22 cellular contexts compared by ENCODE assay signal in the genomic region with DNA sequence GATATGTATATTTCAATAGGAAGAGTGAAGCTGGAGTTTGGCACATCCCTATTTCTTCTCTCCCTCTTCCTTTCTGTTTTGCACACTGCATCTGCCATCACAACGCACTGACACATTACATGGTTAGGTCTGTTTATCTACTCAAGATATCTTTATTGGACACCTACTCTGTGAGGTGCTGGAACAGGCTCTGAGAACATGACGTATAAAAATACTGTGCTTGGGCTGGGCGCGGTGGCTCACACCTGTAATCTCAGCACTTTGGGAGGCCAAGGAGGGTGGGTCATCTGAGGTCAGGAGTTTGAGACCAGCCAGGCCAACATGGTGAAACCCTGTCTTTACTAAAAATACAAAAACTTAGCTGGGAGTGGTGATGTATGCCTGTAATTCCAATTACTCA.
"Had no signal": no experiment of that assay in that cellular context is flagged by ENCODE, and none has a peak within 500 bp of the region (broad histone marks: within the 10 kb centered on the region; RNA-seq: fewer than 3 reads in every experiment).

No MANE protein-coding gene starts in this region.

- H2AFZ ChIP-seq: hepatocyte had no signal

- H3K36me3 ChIP-seq: neutrophil, right lobe of liver, spleen, tibial artery, upper lobe of right lung, vagina had no signal

- H3K27ac ChIP-seq: hepatocyte, neutrophil, psoas muscle, right lobe of liver, spleen, tibial artery, upper lobe of right lung, vagina had no signal

- H3K4me2 ChIP-seq: hepatocyte had no signal

- FAIRE-seq: endometrium had no signal

- H3K4me1 ChIP-seq: psoas muscle, spleen, upper lobe of right lung had no signal

- ATAC-seq: left colon; left ventricle myocardium superior; mucosa of descending colon; naive thymus-derived CD8-positive, alpha-beta T cell; psoas muscle; right lobe of liver; stimulated activated memory B cell treated with anti-CD40 and anti-IgM and Interleukin-4, amounts not matched to agents 10 μg/mL and 1 μg/mL and 100 μg/mL, for 72 hours; upper lobe of right lung had no signal

- H3K4me3 ChIP-seq: hepatocyte, lung, mucosa of descending colon, psoas muscle, right lobe of liver, spleen, tibial artery, upper lobe of right lung, vagina had no signal

- H3K9me3 ChIP-seq: mucosa of descending colon, neutrophil, psoas muscle, right lobe of liver, spleen, tibial artery, upper lobe of right lung, vagina had no signal

- H3K27me3 ChIP-seq: hepatocyte, neutrophil, right lobe of liver, spleen, tibial artery, upper lobe of right lung, vagina had no signal

- DNase-seq: effector memory CD4-positive, alpha-beta T cell; foreskin melanocyte; head of caudate nucleus; left colon; left ventricle myocardium superior; mucosa of descending colon; naive thymus-derived CD8-positive, alpha-beta T cell; psoas muscle; retina; right lobe of liver; spleen; stimulated activated CD4-positive, alpha-beta T cell treated with anti-CD3 and anti-CD28 coated beads, Interleukin-15, amount 100 ng/mL, for 24 hours; stimulated activated CD4-positive, alpha-beta T cell treated with anti-CD3 and anti-CD28 coated beads, Interleukin-1b, Interleukin-23, amount 100 ng/mL, for 48 hours; stimulated activated CD4-positive, alpha-beta T cell treated with anti-CD3 and anti-CD28 coated beads, Interleukin-4, amount 100 ng/mL, for 24 hours; tibial artery; upper lobe of right lung had no signal

- H3K79me2 ChIP-seq: hepatocyte had no signal
